ENCODE assay signal across 1 cellular context in the genomic region with DNA sequence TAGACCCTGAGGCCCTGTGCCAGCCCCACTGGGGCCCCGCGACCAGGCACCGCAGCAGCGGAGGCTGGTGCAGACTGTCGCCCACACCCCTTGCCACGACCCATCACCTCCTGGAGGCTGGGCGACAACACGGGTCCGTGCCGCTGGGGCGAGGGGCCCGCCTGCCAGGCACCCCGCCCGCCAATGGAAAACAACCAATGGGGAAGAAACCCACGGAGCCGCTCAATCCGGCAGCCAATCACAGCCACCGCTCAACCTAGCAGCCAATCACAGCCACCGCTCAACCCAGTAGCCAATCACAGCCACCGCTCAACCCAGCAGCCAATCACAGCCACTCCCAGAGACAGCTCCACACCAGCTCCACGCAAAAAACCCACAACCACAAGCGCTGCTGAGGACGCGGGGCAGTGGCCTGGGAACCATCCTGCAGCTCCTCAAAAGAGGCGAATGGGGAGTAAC.
TF ChIP-seq lines count a peak whose summit lies in the region.

No MANE protein-coding gene starts in this region.

TF ChIP-seq in K562, 482 proteins besides CTCF, POLR2A, EP300 and RAD21 (continued from another document):
- TF ChIP-seq, protein P1, sequence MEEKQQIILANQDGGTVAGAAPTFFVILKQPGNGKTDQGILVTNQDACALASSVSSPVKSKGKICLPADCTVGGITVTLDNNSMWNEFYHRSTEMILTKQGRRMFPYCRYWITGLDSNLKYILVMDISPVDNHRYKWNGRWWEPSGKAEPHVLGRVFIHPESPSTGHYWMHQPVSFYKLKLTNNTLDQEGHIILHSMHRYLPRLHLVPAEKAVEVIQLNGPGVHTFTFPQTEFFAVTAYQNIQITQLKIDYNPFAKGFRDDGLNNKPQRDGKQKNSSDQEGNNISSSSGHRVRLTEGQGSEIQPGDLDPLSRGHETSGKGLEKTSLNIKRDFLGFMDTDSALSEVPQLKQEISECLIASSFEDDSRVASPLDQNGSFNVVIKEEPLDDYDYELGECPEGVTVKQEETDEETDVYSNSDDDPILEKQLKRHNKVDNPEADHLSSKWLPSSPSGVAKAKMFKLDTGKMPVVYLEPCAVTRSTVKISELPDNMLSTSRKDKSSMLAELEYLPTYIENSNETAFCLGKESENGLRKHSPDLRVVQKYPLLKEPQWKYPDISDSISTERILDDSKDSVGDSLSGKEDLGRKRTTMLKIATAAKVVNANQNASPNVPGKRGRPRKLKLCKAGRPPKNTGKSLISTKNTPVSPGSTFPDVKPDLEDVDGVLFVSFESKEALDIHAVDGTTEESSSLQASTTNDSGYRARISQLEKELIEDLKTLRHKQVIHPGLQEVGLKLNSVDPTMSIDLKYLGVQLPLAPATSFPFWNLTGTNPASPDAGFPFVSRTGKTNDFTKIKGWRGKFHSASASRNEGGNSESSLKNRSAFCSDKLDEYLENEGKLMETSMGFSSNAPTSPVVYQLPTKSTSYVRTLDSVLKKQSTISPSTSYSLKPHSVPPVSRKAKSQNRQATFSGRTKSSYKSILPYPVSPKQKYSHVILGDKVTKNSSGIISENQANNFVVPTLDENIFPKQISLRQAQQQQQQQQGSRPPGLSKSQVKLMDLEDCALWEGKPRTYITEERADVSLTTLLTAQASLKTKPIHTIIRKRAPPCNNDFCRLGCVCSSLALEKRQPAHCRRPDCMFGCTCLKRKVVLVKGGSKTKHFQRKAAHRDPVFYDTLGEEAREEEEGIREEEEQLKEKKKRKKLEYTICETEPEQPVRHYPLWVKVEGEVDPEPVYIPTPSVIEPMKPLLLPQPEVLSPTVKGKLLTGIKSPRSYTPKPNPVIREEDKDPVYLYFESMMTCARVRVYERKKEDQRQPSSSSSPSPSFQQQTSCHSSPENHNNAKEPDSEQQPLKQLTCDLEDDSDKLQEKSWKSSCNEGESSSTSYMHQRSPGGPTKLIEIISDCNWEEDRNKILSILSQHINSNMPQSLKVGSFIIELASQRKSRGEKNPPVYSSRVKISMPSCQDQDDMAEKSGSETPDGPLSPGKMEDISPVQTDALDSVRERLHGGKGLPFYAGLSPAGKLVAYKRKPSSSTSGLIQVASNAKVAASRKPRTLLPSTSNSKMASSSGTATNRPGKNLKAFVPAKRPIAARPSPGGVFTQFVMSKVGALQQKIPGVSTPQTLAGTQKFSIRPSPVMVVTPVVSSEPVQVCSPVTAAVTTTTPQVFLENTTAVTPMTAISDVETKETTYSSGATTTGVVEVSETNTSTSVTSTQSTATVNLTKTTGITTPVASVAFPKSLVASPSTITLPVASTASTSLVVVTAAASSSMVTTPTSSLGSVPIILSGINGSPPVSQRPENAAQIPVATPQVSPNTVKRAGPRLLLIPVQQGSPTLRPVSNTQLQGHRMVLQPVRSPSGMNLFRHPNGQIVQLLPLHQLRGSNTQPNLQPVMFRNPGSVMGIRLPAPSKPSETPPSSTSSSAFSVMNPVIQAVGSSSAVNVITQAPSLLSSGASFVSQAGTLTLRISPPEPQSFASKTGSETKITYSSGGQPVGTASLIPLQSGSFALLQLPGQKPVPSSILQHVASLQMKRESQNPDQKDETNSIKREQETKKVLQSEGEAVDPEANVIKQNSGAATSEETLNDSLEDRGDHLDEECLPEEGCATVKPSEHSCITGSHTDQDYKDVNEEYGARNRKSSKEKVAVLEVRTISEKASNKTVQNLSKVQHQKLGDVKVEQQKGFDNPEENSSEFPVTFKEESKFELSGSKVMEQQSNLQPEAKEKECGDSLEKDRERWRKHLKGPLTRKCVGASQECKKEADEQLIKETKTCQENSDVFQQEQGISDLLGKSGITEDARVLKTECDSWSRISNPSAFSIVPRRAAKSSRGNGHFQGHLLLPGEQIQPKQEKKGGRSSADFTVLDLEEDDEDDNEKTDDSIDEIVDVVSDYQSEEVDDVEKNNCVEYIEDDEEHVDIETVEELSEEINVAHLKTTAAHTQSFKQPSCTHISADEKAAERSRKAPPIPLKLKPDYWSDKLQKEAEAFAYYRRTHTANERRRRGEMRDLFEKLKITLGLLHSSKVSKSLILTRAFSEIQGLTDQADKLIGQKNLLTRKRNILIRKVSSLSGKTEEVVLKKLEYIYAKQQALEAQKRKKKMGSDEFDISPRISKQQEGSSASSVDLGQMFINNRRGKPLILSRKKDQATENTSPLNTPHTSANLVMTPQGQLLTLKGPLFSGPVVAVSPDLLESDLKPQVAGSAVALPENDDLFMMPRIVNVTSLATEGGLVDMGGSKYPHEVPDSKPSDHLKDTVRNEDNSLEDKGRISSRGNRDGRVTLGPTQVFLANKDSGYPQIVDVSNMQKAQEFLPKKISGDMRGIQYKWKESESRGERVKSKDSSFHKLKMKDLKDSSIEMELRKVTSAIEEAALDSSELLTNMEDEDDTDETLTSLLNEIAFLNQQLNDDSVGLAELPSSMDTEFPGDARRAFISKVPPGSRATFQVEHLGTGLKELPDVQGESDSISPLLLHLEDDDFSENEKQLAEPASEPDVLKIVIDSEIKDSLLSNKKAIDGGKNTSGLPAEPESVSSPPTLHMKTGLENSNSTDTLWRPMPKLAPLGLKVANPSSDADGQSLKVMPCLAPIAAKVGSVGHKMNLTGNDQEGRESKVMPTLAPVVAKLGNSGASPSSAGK (IDR thresholded peaks at IDR 0.05), result no peak
- no peak for TF ChIP-seq PHB2 (IDR thresholded peaks at IDR 0.05; ENCODE audit: low read depth)
- TF ChIP-seq NR2C1 (IDR thresholded peaks at IDR 0.05), result no peak
- TF ChIP-seq NR2C1 (tag; IDR thresholded peaks at IDR 0.05), result no peak
- TF ChIP-seq NEUROD1 (IDR thresholded peaks at IDR 0.05; ENCODE audit: borderline replicate concordance, low read depth, low read length, partially characterized antibody), result peak; percentile 16
- TF ChIP-seq, protein P2, sequence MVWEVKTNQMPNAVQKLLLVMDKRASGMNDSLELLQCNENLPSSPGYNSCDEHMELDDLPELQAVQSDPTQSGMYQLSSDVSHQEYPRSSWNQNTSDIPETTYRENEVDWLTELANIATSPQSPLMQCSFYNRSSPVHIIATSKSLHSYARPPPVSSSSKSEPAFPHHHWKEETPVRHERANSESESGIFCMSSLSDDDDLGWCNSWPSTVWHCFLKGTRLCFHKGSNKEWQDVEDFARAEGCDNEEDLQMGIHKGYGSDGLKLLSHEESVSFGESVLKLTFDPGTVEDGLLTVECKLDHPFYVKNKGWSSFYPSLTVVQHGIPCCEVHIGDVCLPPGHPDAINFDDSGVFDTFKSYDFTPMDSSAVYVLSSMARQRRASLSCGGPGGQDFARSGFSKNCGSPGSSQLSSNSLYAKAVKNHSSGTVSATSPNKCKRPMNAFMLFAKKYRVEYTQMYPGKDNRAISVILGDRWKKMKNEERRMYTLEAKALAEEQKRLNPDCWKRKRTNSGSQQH (CRISPR knock-in tag; IDR thresholded peaks at IDR 0.05), result no peak
- TF ChIP-seq, protein P3, sequence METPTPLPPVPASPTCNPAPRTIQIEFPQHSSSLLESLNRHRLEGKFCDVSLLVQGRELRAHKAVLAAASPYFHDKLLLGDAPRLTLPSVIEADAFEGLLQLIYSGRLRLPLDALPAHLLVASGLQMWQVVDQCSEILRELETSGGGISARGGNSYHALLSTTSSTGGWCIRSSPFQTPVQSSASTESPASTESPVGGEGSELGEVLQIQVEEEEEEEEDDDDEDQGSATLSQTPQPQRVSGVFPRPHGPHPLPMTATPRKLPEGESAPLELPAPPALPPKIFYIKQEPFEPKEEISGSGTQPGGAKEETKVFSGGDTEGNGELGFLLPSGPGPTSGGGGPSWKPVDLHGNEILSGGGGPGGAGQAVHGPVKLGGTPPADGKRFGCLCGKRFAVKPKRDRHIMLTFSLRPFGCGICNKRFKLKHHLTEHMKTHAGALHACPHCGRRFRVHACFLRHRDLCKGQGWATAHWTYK (CRISPR knock-in tag; IDR thresholded peaks at IDR 0.05), result no peak
- no peak for TF ChIP-seq BACH1 (tag; IDR thresholded peaks at IDR 0.05)
- TF ChIP-seq NR2C2 (CRISPR knock-in tag; IDR thresholded peaks at IDR 0.05), result no peak
- no peak for TF ChIP-seq NR2C2 (tag; IDR thresholded peaks at IDR 0.05)
- TF ChIP-seq ESRRA (IDR thresholded peaks at IDR 0.05; ENCODE audit: borderline replicate concordance, low read depth), result no peak
TF ChIP-seq in K562: peak in this region for 9.
